ENCODE assay signal across 30 cellular contexts in genomic region chr22:23549198-23549595, GRCh38. TPM values are rescaled to one million over a fixed set of nuclear protein-coding genes. Genes with fewer than 3 reads are reported as not detected.
DNase-seq lines count a peak whose midpoint lies in the region; ATAC-seq and TF ChIP-seq lines count a peak whose summit lies in the region.
"Had no signal": no experiment of that assay in that cellular context is flagged by ENCODE, and none has a peak within 500 bp of the region (broad histone marks: within the 10 kb centered on the region; RNA-seq: fewer than 3 reads in every experiment).

No MANE protein-coding gene starts in this region.

- peak; percentile 5 for DNase-seq in activated CD8-positive, alpha-beta memory T cell treated with anti-CD3 and anti-CD28 coated beads, Interleukin-2, amount 50 U/mL, for 4 hours
- DNase-seq in activated CD8-positive, alpha-beta memory T cell treated with anti-CD3 and anti-CD28 coated beads, Interleukin-2, amount 50 U/mL, for 48 hours = no peak
- DNase-seq in GM12865 (ENCODE audit: low read depth) (peak; percentile 10), mesenteric fat pad (ENCODE audit: low spot score) (peak; percentile 71), SW480 (ENCODE audit: low spot score) (no peak), right atrium auricular region (ENCODE audit: low spot score) (no peak)
- DNase-seq: CD8-positive, alpha-beta T cell; DMS79 treated with DMSO at 0.1 percent for 48 hours; GF-D8; GM23248; HFFc6; IMR-90; KG1; MG63; NCI-H1105 treated with DMSO at 0.1 percent for 48 hours; NCI-H2029; NCI-H446; NCI-H524 treated with DMSO at 0.1 percent for 48 hours; NCI-H774; PC-9; Right ventricle myocardium superior had no signal

- TF ChIP-seq CTCF in GM12865 (IDR thresholded peaks at IDR 0.05; ENCODE audit: insufficient read depth, low read depth, low read length, missing control alignments) = no peak
- TF ChIP-seq CTCF in right atrium auricular region (IDR thresholded peaks at IDR 0.05) = no peak

- peaks cover 2% of the 10 kb centered on the region for H3K9me3 Mint-ChIP-seq in stimulated activated memory B cell treated with anti-CD40 and anti-IgM and Interleukin-4, amounts not matched to agents 10 μg/mL and 1 μg/mL and 100 μg/mL, for 72 hours

- no peaks in the 10 kb centered on the region for H3K27me3 ChIP-seq in right atrium auricular region
- H3K27me3 ChIP-seq: SJSA1 had no signal

- no peak overlapping the region for H3K27ac ChIP-seq in right atrium auricular region
- H3K27ac ChIP-seq: 22Rv1, C4-2B, GM23248, PC-9, SJSA1 had no signal

- H3K36me3 ChIP-seq in right atrium auricular region = no peaks in the 10 kb centered on the region
- H3K36me3 ChIP-seq: HAP-1, MG63, SJSA1 had no signal

- H3K4me3 ChIP-seq in GM12865 (ENCODE audit: low read depth, low read length) = no peak overlapping the region
- H3K4me3 ChIP-seq in right atrium auricular region = no peak overlapping the region
- H3K4me3 ChIP-seq: GM23248, HAP-1, MG63, PC-9, SJSA1 had no signal

- H3K27ac Mint-ChIP-seq in stimulated activated memory B cell treated with anti-CD40 and anti-IgM and Interleukin-4, amounts not matched to agents 10 μg/mL and 1 μg/mL and 100 μg/mL, for 72 hours = no peak overlapping the region
- H3K27ac Mint-ChIP-seq: B cell; CD8-positive, alpha-beta T cell; HFFc6 had no signal

- H3K4me3 Mint-ChIP-seq in stimulated activated memory B cell treated with anti-CD40 and anti-IgM and Interleukin-4, amounts not matched to agents 10 μg/mL and 1 μg/mL and 100 μg/mL, for 72 hours = no peak overlapping the region
- H3K4me3 Mint-ChIP-seq: B cell; CD8-positive, alpha-beta T cell; HFFc6 had no signal

- peak; percentile 16 for ATAC-seq in stimulated activated memory B cell treated with anti-CD40 and anti-IgM and Interleukin-4, amounts not matched to agents 10 μg/mL and 1 μg/mL and 100 μg/mL, for 72 hours
- ATAC-seq in GM19395 (IDR thresholded peaks at IDR 0.05; ENCODE audit: unreplicated experiment) = no peak
- ATAC-seq: CD8-positive, alpha-beta T cell had no signal

- no peaks in the 10 kb centered on the region for H3K27me3 Mint-ChIP-seq in stimulated activated memory B cell treated with anti-CD40 and anti-IgM and Interleukin-4, amounts not matched to agents 10 μg/mL and 1 μg/mL and 100 μg/mL, for 72 hours
- H3K27me3 Mint-ChIP-seq: B cell had no signal

- no peaks in the 10 kb centered on the region for H3K36me3 Mint-ChIP-seq in stimulated activated memory B cell treated with anti-CD40 and anti-IgM and Interleukin-4, amounts not matched to agents 10 μg/mL and 1 μg/mL and 100 μg/mL, for 72 hours
- H3K36me3 Mint-ChIP-seq: CD8-positive, alpha-beta T cell had no signal

- no peaks in the 10 kb centered on the region for H3K4me1 ChIP-seq in right atrium auricular region
- H3K4me1 ChIP-seq: Caco-2, HAP-1, SJSA1 had no signal

- peaks cover 0 to 14% of the 10 kb centered on the region in 2 donors for H3K9me3 ChIP-seq in right atrium auricular region

- no peaks in the 10 kb centered on the region for H3K4me1 Mint-ChIP-seq in stimulated activated memory B cell treated with anti-CD40 and anti-IgM and Interleukin-4, amounts not matched to agents 10 μg/mL and 1 μg/mL and 100 μg/mL, for 72 hours
- H3K4me1 Mint-ChIP-seq: B cell had no signal

RNA-seq across cellular contexts. Expression of gene IGLL1, which starts 30.9 kb away (rescaled TPM):
- total RNA-seq in mesenteric fat pad (not detected), right atrium auricular region (not detected)
- total RNA-seq: B cell; Caco-2; CD8-positive, alpha-beta T cell; GM23248; HFFc6; IMR-90; PC-9; Right ventricle myocardium superior; RPMI7951; SJSA1 had no signal

Comparison
In these comparisons a context has a peak if more than half of its experiments do, and no peak if none do; other contexts are left out.
1. DNase-seq: peak in activated CD8-positive, alpha-beta memory T cell treated with anti-CD3 and anti-CD28 coated beads, Interleukin-2, amount 50 U/mL, for 4 hours (single experiment), GM12865 (single experiment) and mesenteric fat pad (single experiment); none in activated CD8-positive, alpha-beta memory T cell treated with anti-CD3 and anti-CD28 coated beads, Interleukin-2, amount 50 U/mL, for 48 hours (single experiment), SW480 (single experiment) and right atrium auricular region (single experiment).